Comparison of ENCODE assay signal across 20 cellular contexts in genomic region chr7:70855373-70855772, GRCh38.
DNase-seq lines count a peak whose midpoint lies in the region; ATAC-seq, FAIRE-seq and TF ChIP-seq lines count a peak whose summit lies in the region.
"Had no signal": no experiment of that assay in that cellular context is flagged by ENCODE, and none has a peak within 500 bp of the region (broad histone marks: within the 10 kb centered on the region; RNA-seq: fewer than 3 reads in every experiment).

No MANE protein-coding gene starts in this region.

- POLR2A ChIA-PET in HepG2 (lab: Yijun Ruan, JAX), result no interaction called here

- peaks cover 22% of the 10 kb centered on the region for H3F3A ChIP-seq in neural progenitor cell (ENCODE audit: low read depth)

- no peak overlapping the region for H3K27ac ChIP-seq in HepG2 (ENCODE audit: extremely low read length, insufficient read depth, low read length)
- H3K27ac ChIP-seq in right lobe of liver, result no peak overlapping the region
- no peak overlapping the region for H3K27ac ChIP-seq in neural progenitor cell
- H3K27ac ChIP-seq: HL-60 had no signal

- H4K20me1 ChIP-seq in HepG2 (ENCODE audit: insufficient read depth, low read length), result no peaks in the 10 kb centered on the region
- no peaks in the 10 kb centered on the region for H4K20me1 ChIP-seq in neural progenitor cell (ENCODE audit: low read depth)

- no peaks in the 10 kb centered on the region for H3K79me2 ChIP-seq in HepG2 (ENCODE audit: insufficient read depth, low read length)
- H3K79me2 ChIP-seq in neural progenitor cell (ENCODE audit: low read depth), result no peaks in the 10 kb centered on the region

- H3K9ac ChIP-seq in HepG2 (ENCODE audit: insufficient read depth, low read depth, low read length) (no peak overlapping the region), neural progenitor cell (no peak overlapping the region)

- no TSS peak for BruUV-seq in HepG2 (replicated peaks; lab: Mats Ljungman, UMichigan)

- H3K4me3 Mint-ChIP-seq in neural progenitor cell, result no peak overlapping the region
- H3K4me3 Mint-ChIP-seq: B cell; CD4-positive, alpha-beta T cell had no signal

- no peak overlapping the region for H3K4me3 ChIP-seq in HepG2 (replicated peaks in 1 of 3; ENCODE audit: insufficient read depth in 1 of 3, low read depth in 2 of 3, low read length in 3 of 3)
- H3K4me3 ChIP-seq in right lobe of liver, result no peak overlapping the region
- H3K4me3 ChIP-seq in neural progenitor cell, result no peak overlapping the region

- peak overlapping the region; percentile 30 for H3K27ac Mint-ChIP-seq in neural progenitor cell
- H3K27ac Mint-ChIP-seq: B cell; CD4-positive, alpha-beta T cell had no signal

- no peak for TF ChIP-seq EP300 in HepG2 (IDR thresholded peaks at IDR 0.05; ENCODE audit: low read depth in 2 of 2, low read length in 2 of 2)
- TF ChIP-seq EP300 in HepG2 (CRISPR knock-in tag; IDR thresholded peaks at IDR 0.05; ENCODE audit: borderline replicate concordance), result no peak

- intact Hi-C loops in HepG2 (cut with micrococcal nuclease; ENCODE audit: unreplicated experiment) (no loop called here), right lobe of liver (cut with DNase I) (loop anchor here in 1 of 2 donors (5.0 kb wide), 1 partner anchor 877 kb away; no protein-coding TSS in a partner anchor)

- no peak for DNase-seq in HepG2 (ENCODE audit: low spot score)
- DNase-seq in right lobe of liver, result no peak
- DNase-seq in cerebellar cortex (ENCODE audit: low spot score), result peak; percentile 45
- DNase-seq in neural progenitor cell (ENCODE audit: low spot score), result no peak
- no peak for DNase-seq in NCI-H510A treated with DMSO at 0.1 percent for 48 hours (lab: John Stamatoyannopoulos, UW)
- DNase-seq: C1 segment of cervical spinal cord; Calu3; CD4-positive, alpha-beta T cell; DMS153; DMS79 treated with DMSO at 0.1 percent for 48 hours; EL; GDM1; IMR-90 had no signal

- H3K36me3 Mint-ChIP-seq in neural progenitor cell, result no peaks in the 10 kb centered on the region

- TF ChIP-seq POLR2A in HepG2 (IDR thresholded peaks at IDR 0.05; ENCODE audit: insufficient read depth in 1 of 2, low read depth in 2 of 2, low read length in 2 of 2) (no peak), right lobe of liver (IDR thresholded peaks at IDR 0.05) (no peak)

- no peak for TF ChIP-seq RAD21 in HepG2 (CRISPR knock-in tag; IDR thresholded peaks at IDR 0.05)

- H3K9me3 ChIP-seq in HepG2 (ENCODE audit: low read length) (no peaks in the 10 kb centered on the region), right lobe of liver (no peaks in the 10 kb centered on the region), neural progenitor cell (ENCODE audit: low read depth) (no peaks in the 10 kb centered on the region)

- no peak overlapping the region for H3K4me2 ChIP-seq in HepG2 (ENCODE audit: low read depth, low read length)
- H3K4me2 ChIP-seq in neural progenitor cell, result no peak overlapping the region

- H3K4me1 ChIP-seq in HepG2 (ENCODE audit: insufficient read depth, low read length), result no peaks in the 10 kb centered on the region
- no peaks in the 10 kb centered on the region for H3K4me1 ChIP-seq in right lobe of liver
- H3K4me1 ChIP-seq in neural progenitor cell, result no peaks in the 10 kb centered on the region

- peaks cover 8% of the 10 kb centered on the region for H3K27me3 Mint-ChIP-seq in neural progenitor cell (ENCODE audit: insufficient read depth, low read depth)
- H3K27me3 Mint-ChIP-seq: B cell had no signal

- FAIRE-seq in HepG2 (lab: Jason Lieb, UNC), result no peak
- FAIRE-seq: A204.1, GM12892 had no signal

- H2AFZ ChIP-seq in HepG2 (ENCODE audit: low read length), result no peak overlapping the region
- H2AFZ ChIP-seq in neural progenitor cell (replicated peaks), result peak overlapping the region; percentile 1

- H3K36me3 ChIP-seq in HepG2 (replicated peaks in 1 of 2; ENCODE audit: control insufficient read depth in 1 of 2, insufficient read depth in 2 of 2, low read length in 2 of 2) (no peaks in the 10 kb centered on the region), right lobe of liver (no peaks in the 10 kb centered on the region), neural progenitor cell (no peaks in the 10 kb centered on the region)

- peaks cover 15% of the 10 kb centered on the region for H3K9me3 Mint-ChIP-seq in neural progenitor cell

- CTCF ChIA-PET in HepG2 (lab: Yijun Ruan, JAX; ENCODE audit: low intra/inter-chr PET ratio, low total read pairs), result interaction anchor here (3.9 kb wide), 1 partner anchor 880 kb away, joined by 21 read pairs; no protein-coding TSS in a partner anchor

- no peaks in the 10 kb centered on the region for H3K4me1 Mint-ChIP-seq in neural progenitor cell
- H3K4me1 Mint-ChIP-seq: B cell had no signal

- ATAC-seq in HepG2, result peak; percentile 68
- no peak for ATAC-seq in right lobe of liver
- no peak for ATAC-seq in GM21717 (IDR thresholded peaks at IDR 0.05; ENCODE audit: unreplicated experiment)
- ATAC-seq in GM21390 (IDR thresholded peaks at IDR 0.05; ENCODE audit: unreplicated experiment), result no peak
- ATAC-seq: HCT116 had no signal

- in situ Hi-C loops in HepG2 (cut with HindIII; ENCODE audit: extremely low pct_ligation_motif_present, low pct_unique_long_range_greater_than_20kb), result loop anchor here (5.0 kb wide), 1 partner anchor 882 kb away; no protein-coding TSS in a partner anchor

- TF ChIP-seq CTCF in HepG2 (CRISPR knock-in tag; IDR thresholded peaks at IDR 0.05), result peak; percentile 19
- no peak for TF ChIP-seq CTCF in right lobe of liver (IDR thresholded peaks at IDR 0.05)
- TF ChIP-seq CTCF in neural progenitor cell (IDR thresholded peaks at IDR 0.05), result no peak

- H3K27me3 ChIP-seq in HepG2 (ENCODE audit: control insufficient read depth in 1 of 2, insufficient read depth in 2 of 2, low read length in 2 of 2) (no peaks in the 10 kb centered on the region), right lobe of liver (no peaks in the 10 kb centered on the region), neural progenitor cell (no peaks in the 10 kb centered on the region)

- 52% methylated on average over 1 of the region's 1 CpG for WGBS in HepG2 (ENCODE audit: low lambda C conversion rate)
- 75% methylated on average over 1 of the region's 1 CpG for WGBS in right lobe of liver (ENCODE audit: insufficient coverage, low coverage, low lambda C conversion rate, missing lambda C conversion rate)

TF ChIP-seq in HepG2, 621 proteins besides CTCF, POLR2A, EP300 and RAD21:
- no peak for TF ChIP-seq CENPX (CRISPR knock-in tag; IDR thresholded peaks at IDR 0.05)
- no peak for TF ChIP-seq MTA1 (CRISPR knock-in tag; IDR thresholded peaks at IDR 0.05; ENCODE audit: borderline replicate concordance)
- no peak for TF ChIP-seq U2AF1 (optimal IDR thresholded peaks at IDR 0.05; ENCODE audit: low read depth, low read length)
- TF ChIP-seq MAZ (IDR thresholded peaks at IDR 0.05; ENCODE audit: borderline replicate concordance, low read depth, low read length), result no peak
- TF ChIP-seq MAZ (CRISPR knock-in tag; IDR thresholded peaks at IDR 0.05; ENCODE audit: low read depth), result no peak
- TF ChIP-seq ZNF484 (CRISPR knock-in tag; IDR thresholded peaks at IDR 0.05; ENCODE audit: borderline replicate concordance, low read depth), result no peak
- TF ChIP-seq ZNF580 (CRISPR knock-in tag; IDR thresholded peaks at IDR 0.05; ENCODE audit: borderline replicate concordance, low read depth), result no peak
- TF ChIP-seq ZNF468 (CRISPR knock-in tag; IDR thresholded peaks at IDR 0.05), result no peak
- no peak for TF ChIP-seq ZNF501 (CRISPR knock-in tag; IDR thresholded peaks at IDR 0.05)
- TF ChIP-seq SP2 (CRISPR knock-in tag; IDR thresholded peaks at IDR 0.05), result no peak
- no peak for TF ChIP-seq MED8 (CRISPR knock-in tag; IDR thresholded peaks at IDR 0.05; ENCODE audit: insufficient replicate concordance)
